In genomic region chr6:149959806-149960205, GRCh38 we compare ENCODE assay signal across 6 cellular contexts. TPM values are rescaled to one million over a fixed set of nuclear protein-coding genes. Genes with fewer than 3 reads are reported as not detected.
"Had no signal": no experiment of that assay in that cellular context is flagged by ENCODE, and none has a peak within 500 bp of the region (broad histone marks: within the 10 kb centered on the region; RNA-seq: fewer than 3 reads in every experiment).

No MANE protein-coding gene starts in this region.

RNA-seq across cellular contexts. Expression of gene ULBP1, which starts 3.9 kb away (rescaled TPM):
- total RNA-seq: colonic mucosa, mucosa of descending colon had no signal

RNA-seq across cellular contexts. Expression of gene RAET1G, which starts 36.9 kb away (rescaled TPM):
- total RNA-seq: endodermal cell, kidney epithelial cell, mesothelial cell of epicardium, myocyte had no signal
